Comparison of ENCODE assay signal across 13 cellular contexts in genomic region chr13:46202188-46202795, GRCh38. TPM values are rescaled to one million over a fixed set of nuclear protein-coding genes. Genes with fewer than 3 reads are reported as not detected.
A peak's percentile ranks its signal among the peaks of the same experiment; 100 is the strongest.
DNase-seq lines count a peak whose midpoint lies in the region; ATAC-seq and FAIRE-seq lines count a peak whose summit lies in the region.
"Had no signal": no experiment of that assay in that cellular context is flagged by ENCODE, and none has a peak within 500 bp of the region (broad histone marks: within the 10 kb centered on the region; RNA-seq: fewer than 3 reads in every experiment).

No MANE protein-coding gene starts in this region.

- H3K4me1 Mint-ChIP-seq in activated CD4-positive, alpha-beta memory T cell treated with anti-CD3 and anti-CD28 coated beads, Interleukin-2, amount 10 ng/mL, durations not matched to agents 7 days and 5 days = peaks cover 49% of the 10 kb centered on the region

- no peak for FAIRE-seq in small intestine (lab: Jason Lieb, UNC)

- DNase-seq in activated CD4-positive, alpha-beta memory T cell treated with anti-CD3 and anti-CD28 coated beads, Interleukin-2, amount 10 ng/mL, durations not matched to agents 7 days and 5 days = no peak
- DNase-seq in small intestine (peak; percentile 46), SW480 (ENCODE audit: low spot score) (no peak), DMS 273 treated with DMSO at 0.1 percent for 48 hours (lab: John Stamatoyannopoulos, UW) (no peak), sciatic nerve (ENCODE audit: low spot score) (no peak)
- DNase-seq: effector CD4-positive, alpha-beta T cell; GF-D8; Kasumi-1; NCI-H2081 had no signal

- H3K27ac ChIP-seq in small intestine (ENCODE audit: low read depth in 1 of 2, low read length in 1 of 2) = no peak overlapping the region

- H3K27ac Mint-ChIP-seq in activated CD4-positive, alpha-beta memory T cell treated with anti-CD3 and anti-CD28 coated beads, Interleukin-2, amount 10 ng/mL, durations not matched to agents 7 days and 5 days = peak overlapping the region; percentile 80

- H3K9me3 ChIP-seq in small intestine (ENCODE audit: control insufficient read depth, low read depth) = no peaks in the 10 kb centered on the region

- 47 to 67% (median 62%) methylated on average over 3 of the region's 3 CpGs for WGBS in small intestine, 3 donors

- peaks cover 3% of the 10 kb centered on the region for H3K36me3 Mint-ChIP-seq in activated CD4-positive, alpha-beta memory T cell treated with anti-CD3 and anti-CD28 coated beads, Interleukin-2, amount 10 ng/mL, durations not matched to agents 7 days and 5 days (ENCODE audit: low read depth)

- no peaks in the 10 kb centered on the region for H3K27me3 Mint-ChIP-seq in activated CD4-positive, alpha-beta memory T cell treated with anti-CD3 and anti-CD28 coated beads, Interleukin-2, amount 10 ng/mL, durations not matched to agents 7 days and 5 days

- ATAC-seq in GM18502 (IDR thresholded peaks at IDR 0.05; ENCODE audit: poor library complexity, unreplicated experiment) (peak; percentile 53), HG02852 (IDR thresholded peaks at IDR 0.05; ENCODE audit: unreplicated experiment) (peak; percentile 46), sciatic nerve (no peak)
- ATAC-seq: Right ventricle myocardium inferior had no signal

- peaks cover 0 to 2% of the 10 kb centered on the region in 2 donors for H3K4me1 ChIP-seq in small intestine (ENCODE audit: control insufficient read depth in 2 of 2, insufficient read depth in 1 of 2, low read depth in 1 of 2, low read length in 1 of 2)

- POLR2A ChIA-PET in activated CD4-positive, alpha-beta memory T cell treated with anti-CD3 and anti-CD28 coated beads, Interleukin-2, amount 10 ng/mL, durations not matched to agents 7 days and 5 days (lab: Charles Lee) = interaction anchor here (0.7 to 1.9 kb wide), 8 partner anchors 9 to 94 kb away, joined by 3 to 14 read pairs (median 6); partner anchors contain the start of gene LCP1

- no peak overlapping the region for H3K4me3 Mint-ChIP-seq in activated CD4-positive, alpha-beta memory T cell treated with anti-CD3 and anti-CD28 coated beads, Interleukin-2, amount 10 ng/mL, durations not matched to agents 7 days and 5 days

- no peaks in the 10 kb centered on the region for H3K36me3 ChIP-seq in small intestine (ENCODE audit: control insufficient read depth in 2 of 2, insufficient read depth in 2 of 2, low read length in 2 of 2)

- H3K9me3 Mint-ChIP-seq in activated CD4-positive, alpha-beta memory T cell treated with anti-CD3 and anti-CD28 coated beads, Interleukin-2, amount 10 ng/mL, durations not matched to agents 7 days and 5 days = no peaks in the 10 kb centered on the region

- no peaks in the 10 kb centered on the region for H3K27me3 ChIP-seq in small intestine (ENCODE audit: control insufficient read depth in 2 of 2, insufficient read depth in 2 of 2, low read length in 2 of 2)

- intact Hi-C loops in sciatic nerve (cut with DNase I) = no loop called here

- CTCF ChIA-PET in activated CD4-positive, alpha-beta memory T cell treated with anti-CD3 and anti-CD28 coated beads, Interleukin-2, amount 10 ng/mL, durations not matched to agents 7 days and 5 days (lab: Charles Lee) = interaction anchor here (1.0 to 2.4 kb wide), 7 partner anchors 9 to 88 kb away, joined by 3 to 10 read pairs (median 5); no protein-coding TSS in a partner anchor

- H3K4me3 ChIP-seq in small intestine (ENCODE audit: low read depth in 1 of 2, low read length in 2 of 2) = no peak overlapping the region

RNA-seq across cellular contexts. Expression of gene LRRC63, which starts 9.4 kb away (rescaled TPM):
- total RNA-seq in activated CD4-positive, alpha-beta memory T cell treated with anti-CD3 and anti-CD28 coated beads, Interleukin-2, amount 10 ng/mL, durations not matched to agents 7 days and 5 days = 1 to 10 TPM in 1 of 2 experiments, under 1 TPM in 1; 0.83 to 1.1 TPM
- under 1 TPM in 1 of 3 donors, not detected in 2; 0.03 TPM for polyA plus RNA-seq in small intestine
- total RNA-seq in sciatic nerve = 0.49 TPM
- total RNA-seq: Right ventricle myocardium inferior had no signal

RNA-seq across cellular contexts. Expression of gene LCP1, which starts 20.3 kb away (rescaled TPM):
- total RNA-seq in activated CD4-positive, alpha-beta memory T cell treated with anti-CD3 and anti-CD28 coated beads, Interleukin-2, amount 10 ng/mL, durations not matched to agents 7 days and 5 days = 1,000 to 10,000 TPM; 1,272 to 1,280 TPM
- polyA plus RNA-seq in small intestine = 10 to 100 TPM; 14.1 to 28.1 (median 21.3) TPM
- total RNA-seq in sciatic nerve = 52.7 TPM
- total RNA-seq: lung microvascular endothelial cell had no signal

Comparison
In these comparisons a context has a peak if more than half of its experiments do, and no peak if none do; other contexts are left out.
1. RNA of gene LCP1, which starts 20.3 kb away (total RNA-seq): 1,272 to 1,280 TPM in activated CD4-positive, alpha-beta memory T cell treated with anti-CD3 and anti-CD28 coated beads, Interleukin-2, amount 10 ng/mL, durations not matched to agents 7 days and 5 days; 52.7 TPM in sciatic nerve (single experiment); every median in the first group is over 10 times any median in the second.